ENCODE assay signal across 14 cellular contexts in the genomic region with DNA sequence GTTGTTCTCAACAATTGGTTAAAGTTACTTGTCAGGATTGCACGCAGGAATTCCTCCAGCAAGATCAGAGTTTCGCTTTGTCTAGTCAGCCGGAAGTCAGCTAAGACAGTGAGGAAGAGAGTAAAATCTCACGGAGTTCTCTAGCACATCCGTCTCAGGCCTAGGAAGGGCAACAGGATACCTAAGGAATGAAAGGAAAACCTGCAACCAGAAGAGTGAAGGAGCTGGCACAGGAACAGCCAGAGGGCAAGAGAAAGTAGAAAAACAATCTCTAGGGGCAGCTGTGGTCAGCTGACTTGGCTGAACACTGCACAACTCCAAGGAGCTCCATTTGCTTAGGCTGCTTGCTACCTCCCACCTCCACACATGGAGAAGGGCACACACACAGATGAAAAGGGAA. TPM values are rescaled to one million over a fixed set of nuclear protein-coding genes. Genes with fewer than 3 reads are reported as not detected.
A peak's percentile ranks its signal among the peaks of the same experiment; 100 is the strongest.
DNase-seq lines count a peak whose midpoint lies in the region; ATAC-seq, FAIRE-seq and TF ChIP-seq lines count a peak whose summit lies in the region.
"Had no signal": no experiment of that assay in that cellular context is flagged by ENCODE, and none has a peak within 500 bp of the region (broad histone marks: within the 10 kb centered on the region; RNA-seq: fewer than 3 reads in every experiment).

No MANE protein-coding gene starts in this region.

- H3K4me3 ChIP-seq in ascending aorta (peak overlapping the region; percentile 24 to 62), gastroesophageal sphincter (peak overlapping the region in 1 of 2 donors; percentile 29), retinal pigment epithelial cell (ENCODE audit: low read length) (peak overlapping the region; percentile 1), pancreas (no peak overlapping the region), trophoblast cell (ENCODE audit: low read depth, low read length) (no peak overlapping the region)

- TF ChIP-seq CTCF in ascending aorta (IDR thresholded peaks at IDR 0.05) (no peak), gastroesophageal sphincter (IDR thresholded peaks at IDR 0.05) (no peak), retinal pigment epithelial cell (conservative IDR thresholded peaks at IDR 0.05; ENCODE audit: low read depth, low read length) (no peak), pancreas (IDR thresholded peaks at IDR 0.05) (no peak)

- H3K14ac ChIP-seq in trophoblast cell (ENCODE audit: low read length): no peak overlapping the region

- H3K4me2 ChIP-seq in trophoblast cell (ENCODE audit: low read length): no peak overlapping the region

- H3K9me3 ChIP-seq in ascending aorta: no peaks in the 10 kb centered on the region
- no peaks in the 10 kb centered on the region for H3K9me3 ChIP-seq in gastroesophageal sphincter
- H3K9me3 ChIP-seq in pancreas: no peaks in the 10 kb centered on the region
- no peaks in the 10 kb centered on the region for H3K9me3 ChIP-seq in trophoblast cell (ENCODE audit: insufficient read depth, low read depth, low read length)

- intact Hi-C loops in ascending aorta (cut with DNase I) (no loop called here), pancreas (cut with DNase I) (no loop called here)

- H3K36me3 ChIP-seq in ascending aorta (no peaks in the 10 kb centered on the region), gastroesophageal sphincter (no peaks in the 10 kb centered on the region), pancreas (no peaks in the 10 kb centered on the region), trophoblast cell (ENCODE audit: control insufficient read depth in 1 of 2, insufficient read depth in 2 of 2, low read length in 2 of 2) (no peaks in the 10 kb centered on the region)

- no peaks in the 10 kb centered on the region for H3K27me3 ChIP-seq in ascending aorta
- no peaks in the 10 kb centered on the region for H3K27me3 ChIP-seq in gastroesophageal sphincter
- no peaks in the 10 kb centered on the region for H3K27me3 ChIP-seq in pancreas
- H3K27me3 ChIP-seq in trophoblast cell (ENCODE audit: insufficient read depth, low read length): no peaks in the 10 kb centered on the region

- TF ChIP-seq POLR2A in gastroesophageal sphincter (IDR thresholded peaks at IDR 0.05): no peak

- H3K79me2 ChIP-seq in trophoblast cell (ENCODE audit: control insufficient read depth, insufficient read depth, low read length, poor library complexity): no peaks in the 10 kb centered on the region

- H3K9ac ChIP-seq in trophoblast cell (ENCODE audit: low read length): no peak overlapping the region

- H2BK5ac ChIP-seq in trophoblast cell (ENCODE audit: low read depth, low read length, poor library complexity): no peak overlapping the region

- no peaks in the 10 kb centered on the region for H3K79me1 ChIP-seq in trophoblast cell (ENCODE audit: low read length)

- no peak overlapping the region for H4K8ac ChIP-seq in trophoblast cell (ENCODE audit: low read depth, low read length)

- ATAC-seq in gastroesophageal sphincter (peak; percentile 39), HG03175 (IDR thresholded peaks at IDR 0.05; ENCODE audit: unreplicated experiment) (no peak), pancreas (no peak)
- ATAC-seq: activated CD4-positive, CD25-positive, alpha-beta regulatory T cell treated with anti-CD3 and anti-CD28 coated beads, Interleukin-2, amount 50 U/mL, for 24 hours; activated naive CD4-positive, alpha-beta T cell treated with anti-CD3 and anti-CD28 coated beads, Interleukin-2, amount 50 U/mL, for 72 hours had no signal

- no peak overlapping the region for H4K91ac ChIP-seq in trophoblast cell (ENCODE audit: low read depth, low read length)

- peaks cover 0 to 2% of the 10 kb centered on the region in 2 donors for H3K4me1 ChIP-seq in ascending aorta
- H3K4me1 ChIP-seq in gastroesophageal sphincter: peaks cover 0 to 3% (median 0%) of the 10 kb centered on the region in 3 donors
- no peaks in the 10 kb centered on the region for H3K4me1 ChIP-seq in pancreas
- peaks cover 0 to 3% of the 10 kb centered on the region in 2 experiments for H3K4me1 ChIP-seq in trophoblast cell (ENCODE audit: control insufficient read depth in 1 of 2, insufficient read depth in 2 of 2, low read length in 2 of 2)

- DNase-seq in Daoy (ENCODE audit: low read depth): peak; percentile 56
- no peak for DNase-seq in ascending aorta (ENCODE audit: low spot score in 2 of 2)
- no peak for DNase-seq in retinal pigment epithelial cell (ENCODE audit: low read depth)
- DNase-seq in foreskin melanocyte: no peak
- no peak for DNase-seq in pancreas
- DNase-seq in trophoblast cell: no peak
- DNase-seq: nephron progenitor cell; stimulated activated CD4-positive, alpha-beta T cell treated with anti-CD3 and anti-CD28 coated beads, Interleukin-12 subunit alpha, Interleukin-12 subunit beta, amount 100 ng/mL, for 4 hours had no signal

- no peak overlapping the region for H3K4ac ChIP-seq in trophoblast cell (ENCODE audit: low read depth, low read length)

- H4K12ac ChIP-seq in trophoblast cell (ENCODE audit: low read depth, low read length): no peak overlapping the region

- no peak for FAIRE-seq in pancreas (lab: Jason Lieb, UNC)
- FAIRE-seq: keratinocyte, urothelium cell line had no signal

- H2BK12ac ChIP-seq in trophoblast cell (ENCODE audit: low read length): no peak overlapping the region

- H3K23ac ChIP-seq in trophoblast cell (ENCODE audit: low read length): no peak overlapping the region

- no peak overlapping the region for H2BK120ac ChIP-seq in trophoblast cell (ENCODE audit: insufficient read depth, low read length, poor library complexity)

- H2AFZ ChIP-seq in trophoblast cell (ENCODE audit: insufficient read depth, low read length, poor library complexity): no peak overlapping the region

- no peak overlapping the region for H2AK5ac ChIP-seq in trophoblast cell (ENCODE audit: low read length)

- peak overlapping the region; percentile 71 to 82 for H3K27ac ChIP-seq in ascending aorta
- peak overlapping the region in 2 of 4 donors; percentile 18 to 59 for H3K27ac ChIP-seq in gastroesophageal sphincter
- H3K27ac ChIP-seq in pancreas: no peak overlapping the region
- no peak overlapping the region for H3K27ac ChIP-seq in trophoblast cell (ENCODE audit: low read depth, low read length)

- H3K18ac ChIP-seq in trophoblast cell (ENCODE audit: low read length): no peak overlapping the region

- no peak for TF ChIP-seq EP300 in gastroesophageal sphincter (IDR thresholded peaks at IDR 0.05)

- 20% methylated on average over 1 of the region's 5 CpGs; no CpG with 5 or more reads in 1 of the 2 donors for WGBS in gastroesophageal sphincter (ENCODE audit: low coverage in 1 of 2), 2 donors
- 86 to 91% methylated on average over 5 of the region's 5 CpGs for WGBS in pancreas, 2 donors
- WGBS in trophoblast cell (ENCODE audit: extremely low coverage, insufficient coverage, insufficient read length): no CpG with 5 or more reads among the region's 5 CpGs

RNA-seq across cellular contexts. Expression of gene RORA, which starts 23.7 kb away (rescaled TPM):
- 9.8 and 10.3 TPM in 2 replicates for total RNA-seq in Daoy (2014; rRNA removed; shearing (Covaris generic))
- total RNA-seq in ascending aorta (5.7 TPM), gastroesophageal sphincter (10 to 100 TPM; 48.7 to 94.5 (median 65.5) TPM), pancreas (10 to 100 TPM; 14.7 to 23.4 (median 17.7) TPM)
- 1 to 10 TPM; 5.0 to 7.5 TPM for polyA plus RNA-seq in pancreas
- polyA plus RNA-seq in trophoblast cell (2013): 2.8 TPM in 2 replicates

Comparison
In these comparisons a context has a peak if more than half of its experiments do, and no peak if none do; other contexts are left out.
1. H3K27ac ChIP-seq: peak in ascending aorta (2 of 2); none in pancreas (0 of 4) and trophoblast cell (single experiment).
2. H3K4me3 ChIP-seq: peak in ascending aorta (2 of 2) and retinal pigment epithelial cell (single experiment); none in pancreas (0 of 4) and trophoblast cell (single experiment).